Comparison of ENCODE assay signal across 34 cellular contexts in genomic region chr19:15105044-15105443, GRCh38. TPM values are rescaled to one million over a fixed set of nuclear protein-coding genes. Genes with fewer than 3 reads are reported as not detected.
"Had no signal": no experiment of that assay in that cellular context is flagged by ENCODE, and none has a peak within 500 bp of the region (broad histone marks: within the 10 kb centered on the region; RNA-seq: fewer than 3 reads in every experiment).

No MANE protein-coding gene starts in this region.

- H3K4me3 Mint-ChIP-seq: natural killer cell; stimulated activated memory B cell treated with anti-CD40 and anti-IgM and Interleukin-4, amounts not matched to agents 10 μg/mL and 1 μg/mL and 100 μg/mL, for 72 hours had no signal

- H3K27ac ChIP-seq: heart right ventricle, hepatocyte, left ventricle myocardium inferior, neutrophil, parathyroid adenoma, right atrium auricular region, right lobe of liver, suprapubic skin, thoracic aorta, tibial artery, upper lobe of right lung had no signal

- ATAC-seq: heart right ventricle; natural killer cell; right lobe of liver; stimulated activated memory B cell treated with anti-CD40 and anti-IgM and Interleukin-4, amounts not matched to agents 10 μg/mL and 1 μg/mL and 100 μg/mL, for 72 hours; upper lobe of right lung had no signal

- DNase-seq: heart right ventricle; islet precursor cell; left ventricle myocardium inferior; mesendoderm; naive B cell; natural killer cell; occipital lobe; right lobe of liver; stimulated activated CD4-positive, alpha-beta T cell treated with anti-CD3 and anti-CD28 coated beads, Interleukin-1b, Interleukin-23, amount 100 ng/mL, for 48 hours; stimulated activated CD4-positive, alpha-beta T cell treated with anti-CD3 and anti-CD28 coated beads, Interleukin-2, amount 100 ng/mL, for 48 hours; stimulated activated CD4-positive, alpha-beta T cell treated with anti-CD3 and anti-CD28 coated beads, Interleukin-4, amount 100 ng/mL, for 4 hours; stimulated activated CD8-positive, alpha-beta memory T cell treated with anti-CD3 and anti-CD28 coated beads, Interleukin-4, amount 100 ng/mL, for 48 hours; stimulated activated naive CD4-positive, alpha-beta T cell treated with Interleukin-2 at 50 U/mL for 16 hours; tibial artery; upper lobe of right lung had no signal

- H3K79me2 ChIP-seq: parathyroid adenoma had no signal

- H3K9me3 ChIP-seq: neutrophil, right lobe of liver, upper lobe of right lung had no signal

- H3K27ac Mint-ChIP-seq: mesothelial cell of epicardium; naive B cell; natural killer cell; stimulated activated memory B cell treated with anti-CD40 and anti-IgM and Interleukin-4, amounts not matched to agents 10 μg/mL and 1 μg/mL and 100 μg/mL, for 72 hours had no signal

- H3K27me3 ChIP-seq: right atrium auricular region, right lobe of liver, suprapubic skin, tibial artery, upper lobe of right lung had no signal

- H3K9ac ChIP-seq: parathyroid adenoma had no signal

- H3K36me3 ChIP-seq: neutrophil, right lobe of liver, upper lobe of right lung had no signal

- H3K4me1 ChIP-seq: right lobe of liver had no signal

- H3K4me2 ChIP-seq: hepatocyte, smooth muscle cell had no signal

- H3K4me3 ChIP-seq: heart right ventricle, hepatocyte, left ventricle myocardium inferior, lung, right atrium auricular region, right lobe of liver, smooth muscle cell, suprapubic skin, thoracic aorta, tibial artery, upper lobe of right lung had no signal

- H2AFZ ChIP-seq: hepatocyte, parathyroid adenoma had no signal

RNA-seq across cellular contexts. Expression of gene SYDE1, which starts 2.2 kb away (rescaled TPM):
- total RNA-seq: mononuclear cell, natural killer cell had no signal

RNA-seq across cellular contexts. Expression of gene OR1I1, which starts 23.0 kb away (rescaled TPM):
- total RNA-seq: heart right ventricle, hepatocyte, kidney epithelial cell, left ventricle myocardium inferior, lower leg skin, lung, mesothelial cell of epicardium, mononuclear cell, natural killer cell, occipital lobe, osteocyte, posterior vena cava, pulmonary artery endothelial cell, renal cortical epithelial cell, right atrium auricular region, right lobe of liver, skeletal muscle tissue, smooth muscle cell, subcutaneous adipose tissue, suprapubic skin, thoracic aorta, upper lobe of right lung had no signal

RNA-seq across cellular contexts. Expression of gene CASP14, which starts 55.8 kb away (rescaled TPM):
- total RNA-seq: heart right ventricle, hepatocyte, kidney epithelial cell, left ventricle myocardium inferior, lung, mesothelial cell of epicardium, mononuclear cell, natural killer cell, occipital lobe, osteocyte, posterior vena cava, pulmonary artery endothelial cell, renal cortical epithelial cell, right atrium auricular region, right lobe of liver, skeletal muscle tissue, smooth muscle cell, subcutaneous adipose tissue, upper lobe of right lung had no signal
